Comparison of ENCODE assay signal across 1 cellular context in the genomic region with DNA sequence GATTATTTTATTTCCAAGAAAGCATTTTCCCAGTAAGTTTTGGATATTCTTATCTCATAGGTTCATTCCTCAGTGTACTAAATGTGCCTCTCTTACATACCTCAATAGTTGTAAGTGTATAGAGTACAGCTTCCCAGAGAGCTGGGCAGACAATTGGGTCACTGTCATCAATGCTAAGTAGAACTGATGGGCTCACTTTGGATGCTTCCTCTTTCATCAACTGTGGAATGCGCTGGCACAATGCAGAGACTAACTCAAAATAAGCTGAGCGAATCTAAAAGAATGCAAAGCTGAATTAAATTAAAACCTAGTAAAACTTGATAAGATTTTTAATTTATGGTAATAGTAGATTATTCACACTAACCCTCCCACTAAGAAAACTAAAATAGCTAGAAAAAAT.
TF ChIP-seq lines count a peak whose summit lies in the region.

No MANE protein-coding gene starts in this region.

TF ChIP-seq in IMR-90, 13 proteins besides CTCF, POLR2A, EP300 and RAD21:
- TF ChIP-seq MXI1 (IDR thresholded peaks at IDR 0.05; ENCODE audit: borderline replicate concordance, low read depth, low read length) = no peak
- TF ChIP-seq SMC3 (IDR thresholded peaks at IDR 0.05; ENCODE audit: low read depth, low read length) = no peak
- no peak for TF ChIP-seq CHD1 (IDR thresholded peaks at IDR 0.05; ENCODE audit: low read depth, low read length)
- no peak for TF ChIP-seq CEBPB (IDR thresholded peaks at IDR 0.05; ENCODE audit: low read depth, low read length)
- TF ChIP-seq NFE2L2 (IDR thresholded peaks at IDR 0.05; ENCODE audit: low read depth, low read length) = no peak
- TF ChIP-seq MAFK (IDR thresholded peaks at IDR 0.05; ENCODE audit: low read depth, low read length) = no peak
- TF ChIP-seq, protein P1, sequence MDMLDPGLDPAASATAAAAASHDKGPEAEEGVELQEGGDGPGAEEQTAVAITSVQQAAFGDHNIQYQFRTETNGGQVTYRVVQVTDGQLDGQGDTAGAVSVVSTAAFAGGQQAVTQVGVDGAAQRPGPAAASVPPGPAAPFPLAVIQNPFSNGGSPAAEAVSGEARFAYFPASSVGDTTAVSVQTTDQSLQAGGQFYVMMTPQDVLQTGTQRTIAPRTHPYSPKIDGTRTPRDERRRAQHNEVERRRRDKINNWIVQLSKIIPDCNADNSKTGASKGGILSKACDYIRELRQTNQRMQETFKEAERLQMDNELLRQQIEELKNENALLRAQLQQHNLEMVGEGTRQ (IDR thresholded peaks at IDR 0.05; ENCODE audit: low read depth, low read length) = no peak
- no peak for TF ChIP-seq MAZ (IDR thresholded peaks at IDR 0.05; ENCODE audit: borderline replicate concordance, low read depth, low read length)
- no peak for TF ChIP-seq RFX5 (IDR thresholded peaks at IDR 0.05; ENCODE audit: low read depth, low read length)
- TF ChIP-seq BHLHE40 (IDR thresholded peaks at IDR 0.05; ENCODE audit: low read depth, low read length) = no peak
- TF ChIP-seq, protein P2, sequence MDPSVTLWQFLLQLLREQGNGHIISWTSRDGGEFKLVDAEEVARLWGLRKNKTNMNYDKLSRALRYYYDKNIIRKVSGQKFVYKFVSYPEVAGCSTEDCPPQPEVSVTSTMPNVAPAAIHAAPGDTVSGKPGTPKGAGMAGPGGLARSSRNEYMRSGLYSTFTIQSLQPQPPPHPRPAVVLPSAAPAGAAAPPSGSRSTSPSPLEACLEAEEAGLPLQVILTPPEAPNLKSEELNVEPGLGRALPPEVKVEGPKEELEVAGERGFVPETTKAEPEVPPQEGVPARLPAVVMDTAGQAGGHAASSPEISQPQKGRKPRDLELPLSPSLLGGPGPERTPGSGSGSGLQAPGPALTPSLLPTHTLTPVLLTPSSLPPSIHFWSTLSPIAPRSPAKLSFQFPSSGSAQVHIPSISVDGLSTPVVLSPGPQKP (IDR thresholded peaks at IDR 0.05; ENCODE audit: borderline replicate concordance, low read depth, low read length) = no peak
- TF ChIP-seq RCOR1 (IDR thresholded peaks at IDR 0.05; ENCODE audit: insufficient replicate concordance, low read length) = no peak
- TF ChIP-seq FOS (IDR thresholded peaks at IDR 0.05; ENCODE audit: low read depth, low read length) = no peak
